8 cellular contexts compared by ENCODE assay signal in the genomic region with DNA sequence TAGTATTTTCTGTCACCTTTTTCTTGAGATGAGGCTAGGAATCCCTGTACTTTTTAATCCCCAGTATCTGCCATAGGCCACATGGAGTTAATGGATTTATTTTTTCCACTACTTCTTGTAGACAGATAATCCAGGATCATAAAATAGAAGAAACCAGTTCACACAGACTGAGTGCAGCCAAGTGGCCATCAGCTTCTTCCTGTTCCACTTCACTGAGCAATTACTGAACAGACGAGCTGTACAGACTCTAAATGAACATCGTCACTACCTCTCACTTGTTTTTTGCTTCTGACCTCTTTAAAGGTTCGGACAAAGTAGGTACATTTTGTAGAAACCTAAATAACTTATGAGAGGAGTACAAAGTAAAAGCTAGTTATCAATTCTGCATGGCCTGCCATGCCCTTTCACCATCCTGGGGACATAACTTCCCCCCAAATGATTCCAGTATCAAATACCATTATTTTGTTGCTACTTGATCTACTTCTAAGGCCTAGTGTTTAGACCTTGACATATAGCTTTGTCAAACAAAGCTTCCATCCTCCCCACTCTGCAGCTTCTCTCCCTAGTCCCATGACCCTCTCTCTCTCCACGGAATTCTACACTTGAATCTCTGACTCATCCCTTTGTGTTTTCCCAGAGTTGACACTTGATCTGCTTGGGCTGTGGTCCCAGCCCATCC. TPM values are rescaled to one million over a fixed set of nuclear protein-coding genes. Genes with fewer than 3 reads are reported as not detected.
DNase-seq lines count a peak whose midpoint lies in the region; ATAC-seq lines count a peak whose summit lies in the region.

No MANE protein-coding gene starts in this region.

- ATAC-seq in HG03571 (IDR thresholded peaks at IDR 0.05; ENCODE audit: unreplicated experiment) (peak; percentile 39), HG02571 (IDR thresholded peaks at IDR 0.05; ENCODE audit: unreplicated experiment) (no peak)
- no peak for ATAC-seq in stimulated activated naive CD8-positive, alpha-beta T cell treated with anti-CD3 and anti-CD28 coated beads, Interleukin-15, Interleukin-2, amounts not matched to agents 100 U/mL and 50 U/mL, for 24 hours

- H3K9ac ChIP-seq in adipocyte (ENCODE audit: low read length) (peak overlapping the region; percentile 9), muscle layer of colon (ENCODE audit: low read length) (no peak overlapping the region)

- no peaks in the 10 kb centered on the region for H3K36me3 ChIP-seq in adipocyte (ENCODE audit: control insufficient read depth, insufficient read depth, low read length, severe bottlenecking)
- H3K36me3 ChIP-seq in muscle layer of colon (ENCODE audit: insufficient read depth, low read length), result no peaks in the 10 kb centered on the region

- peak overlapping the region; percentile 30 for H3K27ac ChIP-seq in muscle layer of colon (ENCODE audit: low read depth, low read length)

- no peak overlapping the region for H3K4me3 ChIP-seq in adipocyte (ENCODE audit: low read length)
- no peak overlapping the region for H3K4me3 ChIP-seq in muscle layer of colon (ENCODE audit: low read depth in 1 of 2, low read length in 2 of 2)

- H3K9me3 ChIP-seq in adipocyte (ENCODE audit: control insufficient read depth, low read length), result no peaks in the 10 kb centered on the region
- H3K9me3 ChIP-seq in muscle layer of colon (ENCODE audit: low read length), result no peaks in the 10 kb centered on the region

- no peaks in the 10 kb centered on the region for H3K27me3 ChIP-seq in adipocyte (replicated peaks; ENCODE audit: control insufficient read depth, insufficient read depth, low read length)
- no peaks in the 10 kb centered on the region for H3K27me3 ChIP-seq in muscle layer of colon (ENCODE audit: control insufficient read depth in 1 of 2, insufficient read depth in 2 of 2, low read length in 2 of 2)

- DNase-seq in Caki2 (ENCODE audit: low read depth), result peak; percentile 87
- DNase-seq in adipocyte (ENCODE audit: low read depth), result peak; percentile 85
- no peak for DNase-seq in stimulated activated naive CD8-positive, alpha-beta T cell treated with anti-CD3 and anti-CD28 coated beads, Interleukin-15, Interleukin-2, amounts not matched to agents 100 U/mL and 50 U/mL, for 24 hours
- no peak for DNase-seq in NK-92 (lab: John Stamatoyannopoulos, UW; ENCODE audit: unreplicated experiment)
- DNase-seq in cerebellum (ENCODE audit: low spot score), result no peak

- in situ Hi-C loops in Caki2 (cut with HindIII; ENCODE audit: low pct_unique_long_range_greater_than_20kb, low sequenced_read_pairs), result no loop called here

- H3K4me1 ChIP-seq in adipocyte (ENCODE audit: control insufficient read depth, insufficient read depth, low read length), result peaks cover 27% of the 10 kb centered on the region
- peaks cover 16% of the 10 kb centered on the region for H3K4me1 ChIP-seq in muscle layer of colon (ENCODE audit: insufficient read depth, low read length)

RNA-seq across cellular contexts. Expression of a gene that starts 34.4 kb away (rescaled TPM):
- total RNA-seq in Caki2 (2014; rRNA removed; shearing (Covaris generic); ENCODE audit: low replicate concordance), result 12.0 and 17.3 TPM in 2 replicates
- total RNA-seq in cerebellum, result 5.6 TPM

Comparison
In these comparisons a context has a peak if more than half of its experiments do, and no peak if none do; other contexts are left out.
1. DNase-seq: peak in Caki2 (single experiment) and adipocyte (single experiment); none in stimulated activated naive CD8-positive, alpha-beta T cell treated with anti-CD3 and anti-CD28 coated beads, Interleukin-15, Interleukin-2, amounts not matched to agents 100 U/mL and 50 U/mL, for 24 hours (single experiment), NK-92 (single experiment) and cerebellum (single experiment).